Comparison of ENCODE assay signal across 9 cellular contexts in the genomic region with DNA sequence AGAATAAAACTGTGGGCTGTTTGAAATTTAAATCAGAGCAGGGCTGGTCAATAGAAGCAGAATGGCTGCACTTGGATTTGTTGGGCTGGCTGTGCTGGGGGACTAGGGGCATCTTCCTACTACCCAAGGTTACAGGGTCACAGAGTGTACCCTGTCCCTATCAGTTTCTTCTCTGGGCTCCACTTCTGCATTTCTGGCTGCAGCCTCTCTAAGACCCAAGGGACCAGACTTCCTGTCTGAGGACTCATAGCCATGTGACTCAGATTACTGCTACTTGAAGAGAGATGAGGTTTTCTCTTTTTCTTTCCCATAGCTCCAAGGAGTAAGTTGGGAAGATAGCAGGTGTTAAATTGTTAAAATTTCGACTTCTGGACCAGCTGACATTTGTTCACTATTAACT.
DNase-seq lines count a peak whose midpoint lies in the region; ATAC-seq and TF ChIP-seq lines count a peak whose summit lies in the region.
"Had no signal": no experiment of that assay in that cellular context is flagged by ENCODE, and none has a peak within 500 bp of the region (broad histone marks: within the 10 kb centered on the region; RNA-seq: fewer than 3 reads in every experiment).

No MANE protein-coding gene starts in this region.

- no peak overlapping the region for H3K4me3 ChIP-seq in Peyer's patch
- no peak overlapping the region for H3K4me3 ChIP-seq in left lung

- H3K36me3 ChIP-seq in Peyer's patch (no peaks in the 10 kb centered on the region), left lung (no peaks in the 10 kb centered on the region)

- H3K27me3 ChIP-seq in Peyer's patch = no peaks in the 10 kb centered on the region
- H3K27me3 ChIP-seq in left lung = no peaks in the 10 kb centered on the region

- ATAC-seq in HG02884 (IDR thresholded peaks at IDR 0.05; ENCODE audit: unreplicated experiment) (peak; percentile 85), sciatic nerve (peak; percentile 57), left lung (no peak)
- ATAC-seq: naive thymus-derived CD4-positive, alpha-beta T cell had no signal

- DNase-seq in GM19238 (ENCODE audit: insufficient read length, low spot score) (peak; percentile 39), Peyer's patch (peak in 2 of 3 donors; percentile 41 to 62), sciatic nerve (ENCODE audit: low spot score) (no peak), NCI-H1436 (lab: John Stamatoyannopoulos, UW) (no peak), left lung (no peak), HUDEP-2 (lab: John Stamatoyannopoulos, UW; ENCODE audit: unreplicated experiment in 76 of 76) (no peak)
- DNase-seq: naive thymus-derived CD4-positive, alpha-beta T cell; NCI-H748 treated with DMSO at 0.1 percent for 48 hours had no signal

- peaks cover 0 to 6% (median 0%) of the 10 kb centered on the region in 4 donors for H3K4me1 ChIP-seq in Peyer's patch
- H3K4me1 ChIP-seq in left lung = no peaks in the 10 kb centered on the region

- intact Hi-C loops in sciatic nerve (cut with DNase I) = no loop called here
- intact Hi-C loops in left lung (cut with DNase I) = no loop called here

- no peak for TF ChIP-seq POLR2A in Peyer's patch (IDR thresholded peaks at IDR 0.05)

- TF ChIP-seq CTCF in Peyer's patch (IDR thresholded peaks at IDR 0.05) (no peak), left lung (IDR thresholded peaks at IDR 0.05) (no peak)

- H3K9me3 ChIP-seq in Peyer's patch (no peaks in the 10 kb centered on the region), left lung (no peaks in the 10 kb centered on the region)

- H3K27ac ChIP-seq in Peyer's patch = peak overlapping the region in 1 of 4 donors; percentile 56
- H3K27ac ChIP-seq in left lung = no peak overlapping the region

Comparison
In these comparisons a context has a peak if more than half of its experiments do, and no peak if none do; other contexts are left out.
1. DNase-seq: peak in GM19238 (single experiment) and Peyer's patch (2 of 3); none in sciatic nerve (single experiment), NCI-H1436 (single experiment), left lung (0 of 2) and HUDEP-2 (0 of 76).